ENCODE assay signal across 8 cellular contexts in genomic region chr22:24433868-24434471, GRCh38. TPM values are rescaled to one million over a fixed set of nuclear protein-coding genes. Genes with fewer than 3 reads are reported as not detected.
DNase-seq lines count a peak whose midpoint lies in the region; ATAC-seq and TF ChIP-seq lines count a peak whose summit lies in the region.

No MANE protein-coding gene starts in this region.

- no peaks in the 10 kb centered on the region for H3K9me3 Mint-ChIP-seq in activated T-cell treated with anti-CD3 and anti-CD28 coated beads, Interleukin-2, amount 50 U/mL, for 24 hours

- H3K4me1 ChIP-seq in lung (ENCODE audit: control insufficient read depth in 2 of 2, insufficient read depth in 2 of 2, low read length in 2 of 2): peaks cover 0 to 36% of the 10 kb centered on the region in 2 donors

- H3K4me3 Mint-ChIP-seq in activated T-cell treated with anti-CD3 and anti-CD28 coated beads, Interleukin-2, amount 50 U/mL, for 24 hours: peak overlapping the region; percentile 75

- H3K36me3 ChIP-seq in lung (ENCODE audit: control insufficient read depth in 2 of 2, insufficient read depth in 2 of 2, low read length in 2 of 2): peaks cover 0 to 3% of the 10 kb centered on the region in 2 donors

- DNase-seq in HT1080 (ENCODE audit: low read depth) (peak; percentile 63), lung (ENCODE audit: low spot score) (no peak), hypothalamus (lab: John Stamatoyannopoulos, UW) (no peak), NCI-H345 treated with DMSO at 0.1 percent for 48 hours (lab: John Stamatoyannopoulos, UW; ENCODE audit: unreplicated experiment) (no peak), NCI-H2171 treated with DMSO at 0.1 percent for 48 hours (lab: John Stamatoyannopoulos, UW) (no peak)
- no peak for DNase-seq in activated T-cell treated with anti-CD3 and anti-CD28 coated beads, Interleukin-2, amount 50 U/mL, for 24 hours

- TF ChIP-seq CTCF in lung (IDR thresholded peaks at IDR 0.05; ENCODE audit: control extremely low read depth, extremely low read depth): no peak

- peaks cover 80% of the 10 kb centered on the region for H3K36me3 Mint-ChIP-seq in activated T-cell treated with anti-CD3 and anti-CD28 coated beads, Interleukin-2, amount 50 U/mL, for 24 hours (ENCODE audit: low read depth)

- H3K27ac Mint-ChIP-seq in activated T-cell treated with anti-CD3 and anti-CD28 coated beads, Interleukin-2, amount 50 U/mL, for 24 hours: peak overlapping the region; percentile 100

- H3K27ac ChIP-seq in lung (ENCODE audit: low read depth in 1 of 2, low read length in 1 of 2): peak overlapping the region in 1 of 2 donors; percentile 89

- H3K4me3 ChIP-seq in lung: no peak overlapping the region

- no peaks in the 10 kb centered on the region for H3K9me3 ChIP-seq in lung (ENCODE audit: control insufficient read depth in 2 of 2, insufficient read depth in 1 of 2, low read length in 1 of 2)

- 62 to 69% methylated on average over 10 of the region's 10 CpGs for WGBS in lung, 2 donors

- peaks cover 97% of the 10 kb centered on the region for H3K4me1 Mint-ChIP-seq in activated T-cell treated with anti-CD3 and anti-CD28 coated beads, Interleukin-2, amount 50 U/mL, for 24 hours (ENCODE audit: low read depth)

- ATAC-seq in GM18498 (IDR thresholded peaks at IDR 0.05; ENCODE audit: unreplicated experiment) (peak; percentile 73), GM21423 (IDR thresholded peaks at IDR 0.05; ENCODE audit: unreplicated experiment) (peak; percentile 55), lung (ENCODE audit: insufficient read depth, low FRiP score) (peak; percentile 50)

- no peaks in the 10 kb centered on the region for H3K27me3 Mint-ChIP-seq in activated T-cell treated with anti-CD3 and anti-CD28 coated beads, Interleukin-2, amount 50 U/mL, for 24 hours

- no peaks in the 10 kb centered on the region for H3K27me3 ChIP-seq in lung (ENCODE audit: control insufficient read depth, insufficient read depth)

RNA-seq across cellular contexts. Expression of gene ADORA2A, which starts 6.6 kb away (rescaled TPM):
- 1.5 and 2.3 TPM in 2 replicates for total RNA-seq in HT1080 (2014; rRNA removed; shearing (Covaris generic))
- polyA plus RNA-seq in HT1080 (2015; cell fraction: cytosol; rRNA removed): 2.3 and 3.3 TPM in 2 replicates
- 2.8 and 7.0 TPM in 2 replicates for polyA plus RNA-seq in HT1080 (2015; cell fraction: nucleus; rRNA removed)
- 10 to 100 TPM in 1 of 2 donors, 1 to 10 TPM in 1; 10.0 to 35.6 TPM for total RNA-seq in lung
- 10 to 100 TPM in 1 of 2 donors, 1 to 10 TPM in 1; 5.5 to 54.9 TPM for polyA plus RNA-seq in lung
